Comparison of ENCODE assay signal across 19 cellular contexts in genomic region chr20:58624687-58625086, GRCh38. TPM values are rescaled to one million over a fixed set of nuclear protein-coding genes. Genes with fewer than 3 reads are reported as not detected.
A peak's percentile ranks its signal among the peaks of the same experiment; 100 is the strongest.
DNase-seq lines count a peak whose midpoint lies in the region; ATAC-seq, FAIRE-seq and TF ChIP-seq lines count a peak whose summit lies in the region.
"Had no signal": no experiment of that assay in that cellular context is flagged by ENCODE, and none has a peak within 500 bp of the region (broad histone marks: within the 10 kb centered on the region; RNA-seq: fewer than 3 reads in every experiment).

No MANE protein-coding gene starts in this region.

- H3K27ac ChIP-seq in K562 (ENCODE audit: extremely low read depth, low read depth, low read length) (peak overlapping the region; percentile 73; the same call in 2 of the 3 replicates), kidney (ENCODE audit: low read depth in 2 of 2, low read length in 2 of 2) (no peak overlapping the region), H9 (ENCODE audit: insufficient read length, low read depth, low read length) (no peak overlapping the region)
- H3K27ac ChIP-seq: BLaER1 treated with 17β-estradiol and CSF1 and Interleukin-3, amounts not matched to agents 10 nM and 100 nM; Peyer's patch had no signal

- no peaks in the 10 kb centered on the region for H3K36me3 Mint-ChIP-seq in activated naive CD4-positive, alpha-beta T cell treated with anti-CD3 and anti-CD28 coated beads, Interleukin-2, amount 50 U/mL, for 24 hours
- H3K36me3 Mint-ChIP-seq in progenitor cell of endocrine pancreas (ENCODE audit: insufficient read depth) (no peaks in the 10 kb centered on the region), H9 (ENCODE audit: insufficient read depth in 1 of 3, low read depth in 3 of 3) (peaks cover 0 to 11% (median 6%) of the 10 kb centered on the region in 3 experiments; a peak in 4 of 7 replicates)

- H3K4me1 Mint-ChIP-seq in activated naive CD4-positive, alpha-beta T cell treated with anti-CD3 and anti-CD28 coated beads, Interleukin-2, amount 50 U/mL, for 24 hours: peaks cover 49% of the 10 kb centered on the region
- H3K4me1 Mint-ChIP-seq in progenitor cell of endocrine pancreas (ENCODE audit: low read depth) (no peaks in the 10 kb centered on the region), H9 (peaks cover 9 to 10% of the 10 kb centered on the region in 2 experiments)

- no peak overlapping the region for H2BK5ac ChIP-seq in H9 (ENCODE audit: insufficient read length, low read length)

- H3K56ac ChIP-seq in H9 (ENCODE audit: insufficient read length, low read depth, low read length): no peak overlapping the region

- H2BK12ac ChIP-seq in H9 (ENCODE audit: insufficient read length, low read depth, low read length): no peak overlapping the region

- no peak for TF ChIP-seq POLR2A in K562 (conservative IDR thresholded peaks at IDR 0.05)

- no peak overlapping the region for H2BK20ac ChIP-seq in H9 (ENCODE audit: low read depth, low read length, poor library complexity, severe bottlenecking)

- H3K9me3 Mint-ChIP-seq in activated naive CD4-positive, alpha-beta T cell treated with anti-CD3 and anti-CD28 coated beads, Interleukin-2, amount 50 U/mL, for 24 hours: no peaks in the 10 kb centered on the region
- no peaks in the 10 kb centered on the region for H3K9me3 Mint-ChIP-seq in progenitor cell of endocrine pancreas (ENCODE audit: low read depth)
- peaks cover 4 to 16% of the 10 kb centered on the region in 2 experiments for H3K9me3 Mint-ChIP-seq in H9

- H3K79me1 ChIP-seq in H9 (ENCODE audit: insufficient read depth, low read depth, low read length, poor library complexity, severe bottlenecking): no peaks in the 10 kb centered on the region

- ATAC-seq in K562: no peak

- no peak overlapping the region for H2BK120ac ChIP-seq in H9 (ENCODE audit: low read depth, low read length, poor library complexity, severe bottlenecking)

- H4K91ac ChIP-seq in H9 (ENCODE audit: insufficient read length, low read depth, low read length): no peak overlapping the region

- H3K4ac ChIP-seq in H9 (ENCODE audit: low read depth, low read length): no peak overlapping the region

- peaks cover 24 to 27% of the 10 kb centered on the region in 2 experiments for H3K4me1 ChIP-seq in K562 (replicated peaks in 1 of 2; ENCODE audit: control insufficient read depth in 2 of 2, insufficient read depth in 2 of 2, low read length in 2 of 2)
- peaks cover 0 to 3% of the 10 kb centered on the region in 2 donors for H3K4me1 ChIP-seq in kidney (ENCODE audit: control insufficient read depth in 1 of 2, insufficient read depth in 1 of 2, low read depth in 1 of 2, low read length in 2 of 2)
- H3K4me1 ChIP-seq in H9 (ENCODE audit: insufficient read depth, low read length): no peaks in the 10 kb centered on the region
- H3K4me1 ChIP-seq: Peyer's patch had no signal

- H3K27me3 ChIP-seq in K562 (ENCODE audit: control insufficient read depth in 2 of 2, insufficient read depth in 2 of 2, low read length in 2 of 2) (peaks cover under 1 to 12% of the 10 kb centered on the region in 2 experiments; a peak in 3 of 5 replicates), H9 (ENCODE audit: insufficient read depth, low read length) (no peaks in the 10 kb centered on the region)
- H3K27me3 ChIP-seq: BLaER1 treated with 17β-estradiol and CSF1 and Interleukin-3, amounts not matched to agents 10 nM and 100 nM; Peyer's patch had no signal

- no peak overlapping the region for H3K23ac ChIP-seq in H9 (ENCODE audit: insufficient read length, low read depth, low read length)

- H3K4me3 Mint-ChIP-seq in activated naive CD4-positive, alpha-beta T cell treated with anti-CD3 and anti-CD28 coated beads, Interleukin-2, amount 50 U/mL, for 24 hours: no peak overlapping the region
- no peak overlapping the region for H3K4me3 Mint-ChIP-seq in progenitor cell of endocrine pancreas (ENCODE audit: low read depth)
- H3K4me3 Mint-ChIP-seq in H9: no peak overlapping the region

- no peak for TF ChIP-seq EP300 in K562 (IDR thresholded peaks at IDR 0.05; ENCODE audit: low read length)

- H2AK5ac ChIP-seq in H9 (ENCODE audit: insufficient read length, low read length): no peak overlapping the region

- H2AFZ ChIP-seq in K562 (ENCODE audit: low read depth, low read length) (peak overlapping the region; percentile 84; the same call in 1 of the 2 replicates), H9 (ENCODE audit: low read length) (no peak overlapping the region)

- no TSS peak for BruUV-seq in K562 (replicated peaks; lab: Mats Ljungman, UMichigan)

- H3K79me2 ChIP-seq in K562 (ENCODE audit: control insufficient read depth, insufficient read depth, low read length) (no peaks in the 10 kb centered on the region), H9 (ENCODE audit: insufficient read depth, low read length) (no peaks in the 10 kb centered on the region)

- no peak for DNase-seq in activated naive CD4-positive, alpha-beta T cell treated with anti-CD3 and anti-CD28 coated beads, Interleukin-2, amount 50 U/mL, for 16 hours
- no peak for DNase-seq in K562 (ENCODE audit: extremely low read depth in 1 of 4, low spot score in 3 of 4)
- DNase-seq in kidney: peak; percentile 22
- no peak for DNase-seq in progenitor cell of endocrine pancreas (ENCODE audit: low spot score, unreplicated experiment)
- no peak for DNase-seq in AML-193 (lab: John Stamatoyannopoulos, UW)
- DNase-seq in H9: no peak
- no peak for DNase-seq in GM13976 (ENCODE audit: low spot score)
- DNase-seq: 8988T, GF-D8, GM23248, KG1, NCI-H146, NCI-H2081, NCI-H510A treated with DMSO at 0.1 percent for 48 hours, SHP77 had no signal

- WGBS in K562 (ENCODE audit: insufficient coverage, low coverage, missing lambda C conversion rate): 63% methylated on average over 10 of the region's 10 CpGs
- WGBS in H9 (ENCODE audit: extremely low coverage, insufficient read length, low lambda C conversion rate): no CpG with 5 or more reads among the region's 10 CpGs

- no peak overlapping the region for H3K4me3 ChIP-seq in K562
- H3K4me3 ChIP-seq in kidney (ENCODE audit: low read length in 2 of 2): no peak overlapping the region
- H3K4me3 ChIP-seq: BLaER1 treated with 17β-estradiol and CSF1 and Interleukin-3, amounts not matched to agents 10 nM and 100 nM; GM23248; Peyer's patch had no signal

- peak overlapping the region; percentile 68 for H3K27ac Mint-ChIP-seq in activated naive CD4-positive, alpha-beta T cell treated with anti-CD3 and anti-CD28 coated beads, Interleukin-2, amount 50 U/mL, for 24 hours
- H3K27ac Mint-ChIP-seq in progenitor cell of endocrine pancreas (peak overlapping the region; percentile 26), H9 (no peak overlapping the region; a peak in 1 of 7 replicates)

- H3K4me2 ChIP-seq in K562 (ENCODE audit: insufficient read depth, low read length): peak overlapping the region; percentile 59; the same call in 1 of the 2 replicates
- H3K4me2 ChIP-seq in H9 (ENCODE audit: insufficient read depth, insufficient read length, low read length): no peak overlapping the region
- H3K4me2 ChIP-seq: BLaER1 treated with 17β-estradiol and CSF1 and Interleukin-3, amounts not matched to agents 10 nM and 100 nM had no signal

- H3T11ph ChIP-seq in H9 (ENCODE audit: low read length): no peak overlapping the region

- no peak overlapping the region for H3K18ac ChIP-seq in H9 (ENCODE audit: insufficient read length, low read depth, low read length)

- H3K23me2 ChIP-seq in H9 (ENCODE audit: insufficient read length, low read depth, low read length, poor library complexity, severe bottlenecking): no peaks in the 10 kb centered on the region

- H3K14ac ChIP-seq in H9 (ENCODE audit: insufficient read depth, low read length): no peak overlapping the region

- no peaks in the 10 kb centered on the region for H3K9me3 ChIP-seq in K562 (replicated peaks; ENCODE audit: control insufficient read depth, insufficient read depth, low read depth, low read length)
- no peaks in the 10 kb centered on the region for H3K9me3 ChIP-seq in kidney (ENCODE audit: control insufficient read depth in 1 of 2, low read length in 2 of 2)
- H3K9me3 ChIP-seq in H9 (ENCODE audit: control insufficient read depth, low read depth, low read length): peaks cover 15% of the 10 kb centered on the region
- H3K9me3 ChIP-seq: BLaER1 treated with 17β-estradiol and CSF1 and Interleukin-3, amounts not matched to agents 10 nM and 100 nM; Peyer's patch had no signal

- intact Hi-C loops in K562 (cut with micrococcal nuclease) (no loop called here), kidney (cut with DNase I) (no loop called here)

- FAIRE-seq in K562 (lab: Jason Lieb, UNC) (no peak), kidney (lab: Jason Lieb, UNC) (no peak)
- FAIRE-seq: GM12891 had no signal

- H3K9me1 ChIP-seq in K562 (ENCODE audit: control insufficient read depth, insufficient read depth, low read length): no peaks in the 10 kb centered on the region

- POLR2A ChIA-PET in K562 (lab: Yijun Ruan, JAX): interaction anchor here (0.6 to 1.2 kb wide), 7 partner anchors 8 to 1820 kb away, joined by 3 to 6 read pairs (median 3); no protein-coding TSS in a partner anchor

- H4K8ac ChIP-seq in H9 (replicated peaks; ENCODE audit: insufficient read length, low read depth, low read length): no peak overlapping the region

- no peaks in the 10 kb centered on the region for H3K27me3 Mint-ChIP-seq in activated naive CD4-positive, alpha-beta T cell treated with anti-CD3 and anti-CD28 coated beads, Interleukin-2, amount 50 U/mL, for 24 hours
- H3K27me3 Mint-ChIP-seq in progenitor cell of endocrine pancreas (peaks cover 22% of the 10 kb centered on the region), H9 (ENCODE audit: low read depth) (peaks cover 20% of the 10 kb centered on the region)

- TF ChIP-seq RAD21 in K562 (CRISPR knock-in tag; conservative IDR thresholded peaks at IDR 0.05 in 1 of 2, IDR thresholded peaks at IDR 0.05 in 1 of 2): no peak

- in situ Hi-C loops in K562 (cut with MboI): loop anchor here (25.0 kb wide), 1 partner anchor 387 kb away; the partner anchor contains the start of gene ANKRD60
- in situ Hi-C loops in GM13976 (cut with MboI; ENCODE audit: low sequenced_read_pairs, unreplicated experiment): loop anchor here (25.0 kb wide), 1 partner anchor 387 kb away; the partner anchor contains the start of gene ANKRD60

- no peak for TF ChIP-seq CTCF in K562 (IDR thresholded peaks at IDR 0.05 in 2 of 3, conservative IDR thresholded peaks at IDR 0.05 in 1 of 3; ENCODE audit: insufficient read depth in 2 of 3, low read depth in 1 of 3, low read length in 3 of 3)
- TF ChIP-seq CTCF in kidney (IDR thresholded peaks at IDR 0.05; ENCODE audit: borderline replicate concordance, extremely low read depth, insufficient read depth): no peak
- no peak for TF ChIP-seq CTCF in progenitor cell of endocrine pancreas (IDR thresholded peaks at IDR 0.05; ENCODE audit: unreplicated experiment)
- no peak for TF ChIP-seq CTCF in H9 (conservative IDR thresholded peaks at IDR 0.05)
- no peak for TF ChIP-seq CTCF in GM13976 (IDR thresholded peaks at IDR 0.05; ENCODE audit: borderline replicate concordance, control extremely low read depth, extremely low read depth, insufficient read depth, missing control alignments)

- H3K9ac ChIP-seq in K562 (ENCODE audit: insufficient read depth in 1 of 2, low read depth in 2 of 2, low read length in 2 of 2) (peak overlapping the region in 1 of 2 experiments; percentile 48; a peak in 1 of 4 replicates), kidney (ENCODE audit: low read length in 2 of 2) (no peak overlapping the region), H9 (ENCODE audit: extremely low read depth, insufficient read length, low read length) (no peak overlapping the region)
- H3K9ac ChIP-seq: BLaER1 treated with 17β-estradiol and CSF1 and Interleukin-3, amounts not matched to agents 10 nM and 100 nM; GM23248 had no signal

- H2BK15ac ChIP-seq in H9 (ENCODE audit: low read depth, low read length): no peak overlapping the region

- CTCF ChIA-PET in K562 (lab: Yijun Ruan, JAX; ENCODE audit: low intra/inter-chr PET ratio): interaction anchor here (0.5 kb wide), 1 partner anchor 14 kb away, joined by 3 read pairs; no protein-coding TSS in a partner anchor

- no peaks in the 10 kb centered on the region for H4K20me1 ChIP-seq in K562 (replicated peaks; ENCODE audit: control insufficient read depth, insufficient read depth, low read length)
- H4K20me1 ChIP-seq in H9 (ENCODE audit: control insufficient read depth, insufficient read depth, insufficient read length): no peaks in the 10 kb centered on the region
- H4K20me1 ChIP-seq: BLaER1 treated with 17β-estradiol and CSF1 and Interleukin-3, amounts not matched to agents 10 nM and 100 nM had no signal

- H3K36me3 ChIP-seq in K562 (ENCODE audit: control insufficient read depth, insufficient read depth, low read length): no peaks in the 10 kb centered on the region; the same call in 2 of the 3 replicates
- no peaks in the 10 kb centered on the region for H3K36me3 ChIP-seq in kidney (ENCODE audit: control insufficient read depth in 1 of 2, insufficient read depth in 2 of 2, low read length in 2 of 2)
- H3K36me3 ChIP-seq: BLaER1 treated with 17β-estradiol and CSF1 and Interleukin-3, amounts not matched to agents 10 nM and 100 nM; Peyer's patch had no signal

- H4K5ac ChIP-seq in H9 (ENCODE audit: insufficient read length, low read depth, low read length): no peak overlapping the region

RNA-seq across cellular contexts. Expression of gene STX16, which starts 26.4 kb away (rescaled TPM):
- total RNA-seq in K562 (2011; cell fraction: chromatin; rRNA removed; ENCODE audit: low replicate concordance): 54.3 and 76.9 TPM in 2 replicates
- 24.7 and 29.5 TPM in 2 replicates for total RNA-seq in K562 (2011; cell fraction: nucleolus; rRNA removed)
- 41.9 and 47.4 TPM in 2 replicates for total RNA-seq in K562 (2011; cell fraction: nucleoplasm; rRNA removed)
- total RNA-seq in K562 (2014; rRNA removed) (11.9 and 14.7 TPM in 2 replicates), K562 (2014; rRNA removed; fragmentation: Illumina TruSeq; extraction: Trizol) (13.4 and 14.3 TPM in 2 replicates), K562 (2015; rRNA removed; fragmentation: Illumina TruSeq; extraction: Trizol) (11.2 and 12.0 TPM in 2 replicates), K562 (2021) (26.9 and 30.2 TPM in 2 replicates), kidney (60.7 TPM), progenitor cell of endocrine pancreas (78.8 and 85.6 TPM in 2 replicates), H9 (2021) (81.4 and 87.8 TPM in 2 replicates)
- polyA plus RNA-seq in K562 (2011; rRNA removed) (36.0 and 43.5 TPM in 2 replicates), K562 (2014; fragmentation: Illumina TruSeq; extraction: Trizol) (37.8 and 38.4 TPM in 2 replicates), K562 (2014; fragmentation: Nextera tagmentation; extraction: Ambion mirVana) (1 to 10 TPM; 4.4 to 4.9 TPM), K562 (2014; rRNA removed) (39.5 and 45.4 TPM in 2 replicates), kidney (ENCODE audit: insufficient read depth, low read depth, low replicate concordance) (20.6 TPM)
- 16.2 and 29.9 TPM in 2 replicates for polyA plus RNA-seq in K562 (2011; cell fraction: cytosol; rRNA removed)
- 46.7 and 52.7 TPM in 2 replicates for polyA plus RNA-seq in K562 (2011; cell fraction: nucleus; rRNA removed)
- polyA plus RNA-seq in K562 (2012): 31.3 and 42.9 TPM in 2 replicates
- polyA minus RNA-seq in K562 (2011; rRNA and poly(A)+ RNA removed): 38.4 and 46.9 TPM in 2 replicates
- 11.9 and 17.3 TPM in 2 replicates for polyA minus RNA-seq in K562 (2011; cell fraction: cytosol; rRNA and poly(A)+ RNA removed)
- 16.7 and 25.8 TPM in 2 replicates for polyA minus RNA-seq in K562 (2011; cell fraction: nucleus; rRNA and poly(A)+ RNA removed)

Comparison
In these comparisons a context has a peak if more than half of its experiments do, and no peak if none do; other contexts are left out.
1. H3K27ac Mint-ChIP-seq: peak in activated naive CD4-positive, alpha-beta T cell treated with anti-CD3 and anti-CD28 coated beads, Interleukin-2, amount 50 U/mL, for 24 hours (single experiment) and progenitor cell of endocrine pancreas (single experiment); none in H9 (0 of 3).